ENCODE assay signal across 27 cellular contexts in genomic region chr18:68504441-68505221, GRCh38.
"Had no signal": no experiment of that assay in that cellular context is flagged by ENCODE, and none has a peak within 500 bp of the region (broad histone marks: within the 10 kb centered on the region; RNA-seq: fewer than 3 reads in every experiment).

No MANE protein-coding gene starts in this region.

- FAIRE-seq: bronchial epithelial cell had no signal

- H3K4me1 ChIP-seq: ascending aorta, body of pancreas had no signal

- H3K4me3 ChIP-seq: ascending aorta, body of pancreas had no signal

- DNase-seq: activated B cell treated with CpG ODN at 0.5 μM for 24 hours; activated CD4-positive, alpha-beta T cell treated with anti-CD3 and anti-CD28 coated beads for 1 hour; activated CD4-positive, alpha-beta T cell treated with anti-CD3 and anti-CD28 coated beads, Interleukin-2, amount 10 ng/mL, durations not matched to agents 24 days and 14 days; activated CD4-positive, alpha-beta T cell treated with anti-CD3 and anti-CD28 coated beads, Interleukin-2, amount 50 U/mL, for 48 hours; activated CD8-positive, alpha-beta memory T cell treated with anti-CD3 and anti-CD28 coated beads, Interleukin-2, amount 10 ng/mL, durations not matched to agents 7 days and 5 days; activated effector memory CD4-positive, alpha-beta T cell treated with Interleukin-2 at 50 U/mL for 16 hours; activated naive CD4-positive, alpha-beta T cell; activated T-cell treated with anti-CD3 and anti-CD28 coated beads, Interleukin-2, amount 50 U/mL, for 24 hours; body of pancreas; central memory CD4-positive, alpha-beta T cell; KBM-7; MV-4-11; NCI-H1092 treated with DMSO at 0.1 percent for 48 hours; NCI-H1436; NCI-H1694 treated with DMSO at 0.1 percent for 48 hours; NCI-H2029 treated with DMSO at 0.1 percent for 48 hours; NCI-H446; NCI-H774; NK-92 treated with Interleukin-12 subunit alpha and Interleukin-12 subunit beta, amount 100 ng/mL, for 24 hours; OCI-M1; RPMI8226; T-helper 17 cell; T-helper 9 cell had no signal

- ATAC-seq: activated CD8-positive, alpha-beta memory T cell treated with anti-CD3 and anti-CD28 coated beads, Interleukin-2, amount 10 ng/mL, durations not matched to agents 7 days and 5 days; body of pancreas; Panc1; Right ventricle myocardium inferior; T-helper 17 cell had no signal

- H3K27ac ChIP-seq: ascending aorta, body of pancreas had no signal

- H3K9me3 ChIP-seq: ascending aorta, body of pancreas had no signal

- H3K36me3 ChIP-seq: ascending aorta had no signal

- H3K27me3 ChIP-seq: ascending aorta, body of pancreas had no signal
